ENCODE assay signal across 20 cellular contexts in genomic region chr3:55357796-55358195, GRCh38.
"Had no signal": no experiment of that assay in that cellular context is flagged by ENCODE, and none has a peak within 500 bp of the region (broad histone marks: within the 10 kb centered on the region; RNA-seq: fewer than 3 reads in every experiment).

No MANE protein-coding gene starts in this region.

- DNase-seq: colonic mucosa; cortex of kidney; dermis blood vessel endothelial cell; dorsolateral prefrontal cortex; effector CD4-positive, alpha-beta T cell; effector CD8-positive, alpha-beta T cell; effector memory CD4-positive, alpha-beta T cell; effector memory CD8-positive, alpha-beta T cell; endodermal cell; erythroblast; esophagus squamous epithelium; foreskin fibroblast; foreskin keratinocyte; foreskin melanocyte; gastrocnemius medialis; glutamatergic neuron; heart left ventricle; heart right ventricle had no signal

- ATAC-seq: effector memory CD8-positive, alpha-beta T cell; esophagus mucosa; foreskin keratinocyte; gastrocnemius medialis; gastroesophageal sphincter; heart left ventricle; heart right ventricle had no signal
